Comparison of ENCODE assay signal across 12 cellular contexts in the genomic region with DNA sequence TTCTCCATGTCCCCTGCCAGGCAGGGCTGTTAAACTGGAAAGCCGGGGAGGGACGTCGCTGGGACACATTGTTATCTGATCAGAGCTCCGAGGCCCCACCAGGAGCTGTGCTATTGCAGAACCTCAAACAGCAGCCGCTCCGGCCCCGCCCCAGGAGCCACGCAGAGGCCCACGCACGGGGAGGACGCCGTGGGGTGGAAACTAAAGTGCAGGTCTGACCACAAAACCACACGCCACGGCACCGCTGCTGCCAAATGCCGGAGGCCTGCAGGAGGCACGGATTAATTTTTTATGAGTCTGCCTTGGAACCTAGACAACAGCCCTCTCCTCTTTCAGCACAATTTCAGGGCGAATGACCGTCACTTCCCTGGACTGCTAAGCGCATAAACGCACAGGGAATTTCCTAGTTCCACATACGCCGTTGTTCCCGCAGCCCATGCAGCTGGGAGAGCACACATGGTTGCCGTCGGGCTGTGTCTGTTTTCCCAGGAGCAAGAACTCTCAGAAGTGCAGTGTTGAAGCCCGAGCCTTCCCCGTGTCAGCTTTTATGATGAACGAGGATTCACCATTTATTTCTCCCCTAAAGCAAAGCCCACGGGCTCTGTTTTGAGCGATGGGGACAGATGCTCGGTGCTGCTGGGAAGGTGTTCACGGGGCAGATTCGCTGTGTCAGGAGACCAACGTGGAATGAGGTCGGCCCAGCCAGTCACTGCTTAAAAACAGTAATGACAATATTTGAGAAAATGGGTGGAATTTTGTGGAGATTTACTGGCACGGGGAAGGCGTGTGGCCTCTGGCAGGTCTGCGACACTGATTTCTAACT. TPM values are rescaled to one million over a fixed set of nuclear protein-coding genes. Genes with fewer than 3 reads are reported as not detected.
A peak's percentile ranks its signal among the peaks of the same experiment; 100 is the strongest.
DNase-seq lines count a peak whose midpoint lies in the region; ATAC-seq, FAIRE-seq and TF ChIP-seq lines count a peak whose summit lies in the region.
"Had no signal": no experiment of that assay in that cellular context is flagged by ENCODE, and none has a peak within 500 bp of the region (broad histone marks: within the 10 kb centered on the region; RNA-seq: fewer than 3 reads in every experiment).

No MANE protein-coding gene starts in this region.

- POLR2A ChIA-PET in H1 (lab: Charles Lee; ENCODE audit: partially characterized antibody), result no interaction called here
- POLR2A ChIA-PET in MCF 10A (lab: Yijun Ruan, JAX), result no interaction called here

- FAIRE-seq in H1 (lab: Jason Lieb, UNC), result no peak
- FAIRE-seq: islet of Langerhans, TTC549 had no signal

- no peak overlapping the region for H3K4me2 ChIP-seq in H1 (ENCODE audit: insufficient read depth in 1 of 2, low read depth in 2 of 2, low read length in 2 of 2)

- no peak overlapping the region for H2BK120ac ChIP-seq in H1 (replicated peaks; ENCODE audit: low read depth, low read length)

- TF ChIP-seq EP300 in H1 (IDR thresholded peaks at IDR 0.05; ENCODE audit: borderline replicate concordance in 1 of 2, low read depth in 2 of 2, low read length in 2 of 2), result no peak

- no peak overlapping the region for H3K27ac ChIP-seq in H1 (ENCODE audit: low read depth, low read length)
- H3K27ac ChIP-seq: colonic mucosa had no signal

- ATAC-seq in HG03457 (IDR thresholded peaks at IDR 0.05; ENCODE audit: unreplicated experiment) (no peak), HG03025 (IDR thresholded peaks at IDR 0.05; ENCODE audit: low FRiP score, unreplicated experiment) (no peak)

- no peaks in the 10 kb centered on the region for H3K79me1 ChIP-seq in H1 (ENCODE audit: low read depth, low read length)

- CTCF ChIA-PET in H1 (lab: Charles Lee; ENCODE audit: partially characterized antibody), result interaction anchor here (1.2 to 2.7 kb wide), 4 partner anchors 9 to 58 kb away, joined by 3 to 9 read pairs (median 4); no protein-coding TSS in a partner anchor
- CTCF ChIA-PET in MCF 10A (lab: Yijun Ruan, JAX), result no interaction called here

- TF ChIP-seq RAD21 in H1 (IDR thresholded peaks at IDR 0.05 in 1 of 2, conservative IDR thresholded peaks at IDR 0.05 in 1 of 2; ENCODE audit: low read depth in 2 of 2, low read length in 2 of 2), result no peak

- no peak overlapping the region for H2BK20ac ChIP-seq in H1 (ENCODE audit: low read length)

- intact Hi-C loops in MCF 10A (cut with micrococcal nuclease), result no loop called here

- H3K4ac ChIP-seq in H1 (replicated peaks; ENCODE audit: insufficient read length, low read depth, low read length), result no peak overlapping the region

- H2BK15ac ChIP-seq in H1 (ENCODE audit: low read length), result no peak overlapping the region

- H3K23ac ChIP-seq in H1 (ENCODE audit: insufficient read length), result no peak overlapping the region

- TF ChIP-seq POLR2A in H1 (IDR thresholded peaks at IDR 0.05; ENCODE audit: control extremely low read depth in 1 of 2, low read depth in 2 of 2, low read length in 2 of 2), result no peak

- H4K91ac ChIP-seq in H1 (replicated peaks; ENCODE audit: insufficient read length, low read length), result no peak overlapping the region

- H3K18ac ChIP-seq in H1 (ENCODE audit: extremely low read depth, low read length), result no peak overlapping the region

- H3K4me1 Mint-ChIP-seq in MCF 10A (ENCODE audit: insufficient read depth, unreplicated experiment), result no peaks in the 10 kb centered on the region

- no peak overlapping the region for H2AK5ac ChIP-seq in H1 (ENCODE audit: low read depth, low read length)

- H3K9ac ChIP-seq in H1 (replicated peaks in 1 of 4; ENCODE audit: extremely low read depth in 1 of 4, low read depth in 3 of 4, low read length in 3 of 4), result no peak overlapping the region

- no peak overlapping the region for H2BK12ac ChIP-seq in H1 (ENCODE audit: low read depth, low read length)

- H3K36me3 Mint-ChIP-seq in MCF 10A (ENCODE audit: insufficient read depth, unreplicated experiment), result no peaks in the 10 kb centered on the region

- H4K20me1 ChIP-seq in H1 (replicated peaks in 1 of 2; ENCODE audit: control insufficient read depth in 1 of 2, insufficient read depth in 2 of 2, low read length in 2 of 2), result peaks cover 0 to 2% of the 10 kb centered on the region in 2 experiments

- no peak overlapping the region for H3K4me3 Mint-ChIP-seq in MCF 10A (ENCODE audit: unreplicated experiment)

- H3K23me2 ChIP-seq in H1 (ENCODE audit: low read depth, low read length), result no peaks in the 10 kb centered on the region

- no peak overlapping the region for H4K5ac ChIP-seq in H1 (ENCODE audit: insufficient read length, low read depth, low read length)

- DNase-seq in EH (ENCODE audit: low read depth) (peak; percentile 74), H1 (ENCODE audit: low read depth in 1 of 2, low spot score in 2 of 2) (no peak), SIG-M5 (lab: John Stamatoyannopoulos, UW) (no peak), MCF 10A (ENCODE audit: unreplicated experiment) (no peak)
- DNase-seq in activated CD4-positive, alpha-beta T cell treated with anti-CD3 and anti-CD28 coated beads for 1 hour, result peak; percentile 41
- peak; percentile 27 for DNase-seq in stimulated activated CD4-positive, alpha-beta T cell treated with anti-CD3 and anti-CD28 coated beads, Interleukin-1b, Interleukin-23, amount 100 ng/mL, for 48 hours
- DNase-seq: colonic mucosa, NCI-H2227 treated with DMSO at 0.1 percent for 48 hours had no signal

- no peak overlapping the region for H3K4me3 ChIP-seq in H1 (ENCODE audit: extremely low read depth in 1 of 4, insufficient read depth in 2 of 4, low read depth in 3 of 4, low read length in 4 of 4)
- H3K4me3 ChIP-seq: colonic mucosa had no signal

- no peaks in the 10 kb centered on the region for H3K27me3 ChIP-seq in H1 (replicated peaks in 1 of 4; ENCODE audit: control insufficient read depth in 3 of 4, extremely low read depth in 1 of 4, insufficient read depth in 3 of 4, low read length in 3 of 4)
- H3K27me3 ChIP-seq: colonic mucosa had no signal

- H3K36me3 ChIP-seq in H1 (ENCODE audit: control insufficient read depth in 2 of 4, insufficient read depth in 4 of 4, low read length in 3 of 4), result no peaks in the 10 kb centered on the region
- H3K36me3 ChIP-seq: colonic mucosa had no signal

- H2BK5ac ChIP-seq in H1 (ENCODE audit: low read depth, low read length), result no peak overlapping the region

- no peaks in the 10 kb centered on the region for H3K4me1 ChIP-seq in H1 (replicated peaks in 1 of 4; ENCODE audit: control insufficient read depth in 3 of 4, insufficient read depth in 4 of 4, low read length in 3 of 4)
- H3K4me1 ChIP-seq: colonic mucosa had no signal

- no peak overlapping the region for H2AFZ ChIP-seq in H1 (ENCODE audit: low read length)

- TF ChIP-seq CTCF in H1 (IDR thresholded peaks at IDR 0.05; ENCODE audit: control extremely low read depth in 1 of 3, insufficient read depth in 1 of 3, low read depth in 1 of 3, low read length in 3 of 3), result no peak
- no peak for TF ChIP-seq CTCF in MCF 10A (IDR thresholded peaks at IDR 0.05; ENCODE audit: unreplicated experiment)

- H3K14ac ChIP-seq in H1 (ENCODE audit: insufficient read length), result no peak overlapping the region

- no peak overlapping the region for H3K56ac ChIP-seq in H1 (replicated peaks; ENCODE audit: insufficient read length, low read depth, low read length)

- no peaks in the 10 kb centered on the region for H3K9me3 ChIP-seq in H1 (ENCODE audit: insufficient read depth in 2 of 2, low read depth in 1 of 2, low read length in 1 of 2)
- H3K9me3 ChIP-seq: colonic mucosa had no signal

- BruUV-seq in MCF 10A (replicated peaks; lab: Mats Ljungman, UMichigan), result no TSS peak

- no peak overlapping the region for H4K8ac ChIP-seq in H1 (ENCODE audit: extremely low read depth, insufficient read depth, low read length)

- H3K27me3 Mint-ChIP-seq in MCF 10A (ENCODE audit: insufficient read depth, unreplicated experiment), result no peaks in the 10 kb centered on the region

- WGBS in H1 (ENCODE audit: extremely low coverage in 1 of 2, insufficient coverage in 1 of 2, insufficient read length in 1 of 2, insufficient replicate concordance in 2 of 2, low coverage in 1 of 2, low lambda C conversion rate in 2 of 2, missing lambda C conversion rate in 1 of 2), 2 experiments, result 92% methylated on average over 39 of the region's 39 CpGs; no CpG with 5 or more reads in 1 of the 2 experiments

- H3K79me2 ChIP-seq in H1 (ENCODE audit: control insufficient read depth in 1 of 2, insufficient read depth in 2 of 2, low read length in 2 of 2), result no peaks in the 10 kb centered on the region

- no peaks in the 10 kb centered on the region for H3K9me3 Mint-ChIP-seq in MCF 10A (ENCODE audit: unreplicated experiment)

- H3K27ac Mint-ChIP-seq in MCF 10A (ENCODE audit: low read depth, unreplicated experiment), result no peak overlapping the region

TF ChIP-seq in H1, 55 proteins besides CTCF, POLR2A, EP300 and RAD21:
- TF ChIP-seq EGR1 (IDR thresholded peaks at IDR 0.05; ENCODE audit: borderline replicate concordance, low read depth, low read length) (peak; percentile 54), SIN3A (conservative IDR thresholded peaks at IDR 0.05 in 1 of 2, IDR thresholded peaks at IDR 0.05 in 1 of 2; ENCODE audit: low read depth in 1 of 2, low read length in 2 of 2) (no peak), SUZ12 (IDR thresholded peaks at IDR 0.05; ENCODE audit: low read length) (no peak), KDM5A (IDR thresholded peaks at IDR 0.05; ENCODE audit: low read length) (no peak), FOSL1 (IDR thresholded peaks at IDR 0.05; ENCODE audit: insufficient read depth, low read depth, low read length) (no peak), GABPA (IDR thresholded peaks at IDR 0.05; ENCODE audit: borderline replicate concordance, insufficient read depth, low read length) (no peak), CBX8 (IDR thresholded peaks at IDR 0.05; ENCODE audit: borderline replicate concordance, low read depth, low read length) (no peak)

RNA-seq across cellular contexts. Expression of a gene that starts 43.7 kb away (rescaled TPM):
- total RNA-seq in H1 (2021; fragmentation: NEBNext Ultra II Directional; extraction: Animal tissue kit (Norgen Biotek cat#: 25700)), result 6.6 and 6.8 TPM in 2 replicates
- polyA plus RNA-seq in H1 (2011; rRNA removed), result 2.0 and 3.2 TPM in 2 replicates
- 1.4 TPM for polyA plus RNA-seq in H1 (2011; cell fraction: cytosol; rRNA removed)
- polyA plus RNA-seq in H1 (2011; cell fraction: nucleus; rRNA removed), result 4.2 TPM
- polyA plus RNA-seq in H1 (2012, experiment 1 of 2), result 4.8 to 6.0 TPM (median 5.5 TPM) in 4 replicates
- 4.5 TPM for polyA plus RNA-seq in H1 (2012, experiment 2 of 2)
- polyA plus RNA-seq in H1 (2013, experiment 1 of 2), result 3.5 TPM
- 3.6 TPM for polyA plus RNA-seq in H1 (2013, experiment 2 of 2)
- polyA minus RNA-seq in H1 (2011; rRNA and poly(A)+ RNA removed), result 2.4 and 2.8 TPM in 2 replicates
- 7.3 TPM for polyA minus RNA-seq in H1 (2011; cell fraction: cytosol; rRNA and poly(A)+ RNA removed)
- 8.7 TPM for polyA minus RNA-seq in H1 (2011; cell fraction: nucleus; rRNA and poly(A)+ RNA removed)
- total RNA-seq in MCF 10A (2022), result 2.0 and 3.7 TPM in 2 replicates

Comparison
In these comparisons a context has a peak if more than half of its experiments do, and no peak if none do; other contexts are left out.
1. DNase-seq: peak in EH (single experiment), activated CD4-positive, alpha-beta T cell treated with anti-CD3 and anti-CD28 coated beads for 1 hour (single experiment) and stimulated activated CD4-positive, alpha-beta T cell treated with anti-CD3 and anti-CD28 coated beads, Interleukin-1b, Interleukin-23, amount 100 ng/mL, for 48 hours (single experiment); none in H1 (0 of 2), SIG-M5 (single experiment) and MCF 10A (single experiment).